In genomic region chr19:13794388-13794751, GRCh38 we compare ENCODE assay signal across 8 cellular contexts.
DNase-seq lines count a peak whose midpoint lies in the region; ATAC-seq and TF ChIP-seq lines count a peak whose summit lies in the region.

No MANE protein-coding gene starts in this region.

- H3K27ac ChIP-seq in VCaP (peak overlapping the region; percentile 83; the same call in 1 of the 2 replicates), parathyroid adenoma (peak overlapping the region; percentile 89)

- peak overlapping the region; percentile 93 for H3K4me3 Mint-ChIP-seq in stimulated activated naive CD8-positive, alpha-beta T cell treated with anti-CD3 and anti-CD28 coated beads, Interleukin-15, Interleukin-2, amounts not matched to agents 100 ng/mL and 50 ng/mL, for 24 hours

- H3K27me3 ChIP-seq in parathyroid adenoma (ENCODE audit: control insufficient read depth, insufficient read depth, low read length) = no peaks in the 10 kb centered on the region

- peak overlapping the region; percentile 98 for H3K4me2 ChIP-seq in parathyroid adenoma (ENCODE audit: low read length)

- no peaks in the 10 kb centered on the region for H3K27me3 Mint-ChIP-seq in stimulated activated naive CD8-positive, alpha-beta T cell treated with anti-CD3 and anti-CD28 coated beads, Interleukin-15, Interleukin-2, amounts not matched to agents 100 ng/mL and 50 ng/mL, for 24 hours

- peak overlapping the region; percentile 24 for H3K9ac ChIP-seq in parathyroid adenoma

- H3K36me3 Mint-ChIP-seq in stimulated activated naive CD8-positive, alpha-beta T cell treated with anti-CD3 and anti-CD28 coated beads, Interleukin-15, Interleukin-2, amounts not matched to agents 100 ng/mL and 50 ng/mL, for 24 hours (ENCODE audit: low read depth) = no peaks in the 10 kb centered on the region

- H3K9me3 ChIP-seq in parathyroid adenoma (ENCODE audit: control insufficient read depth, low read length) = no peaks in the 10 kb centered on the region

- peak overlapping the region; percentile 69 for H3K27ac Mint-ChIP-seq in stimulated activated naive CD8-positive, alpha-beta T cell treated with anti-CD3 and anti-CD28 coated beads, Interleukin-15, Interleukin-2, amounts not matched to agents 100 ng/mL and 50 ng/mL, for 24 hours

- H3K79me2 ChIP-seq in parathyroid adenoma = no peaks in the 10 kb centered on the region

- H3K4me3 ChIP-seq in parathyroid adenoma (ENCODE audit: low read depth, low read length) = peak overlapping the region; percentile 98

- no peaks in the 10 kb centered on the region for H3K36me3 ChIP-seq in parathyroid adenoma (ENCODE audit: control insufficient read depth, insufficient read depth, low read length)

- ATAC-seq in stimulated activated naive CD8-positive, alpha-beta T cell treated with anti-CD3 and anti-CD28 coated beads, Interleukin-15, Interleukin-2, amounts not matched to agents 100 U/mL and 50 U/mL, for 24 hours = no peak
- ATAC-seq in GM21381 (IDR thresholded peaks at IDR 0.05; ENCODE audit: unreplicated experiment) (no peak), HG03354 (IDR thresholded peaks at IDR 0.05; ENCODE audit: poor library complexity, severe bottlenecking, unreplicated experiment) (no peak)

- H3K9me3 Mint-ChIP-seq in stimulated activated naive CD8-positive, alpha-beta T cell treated with anti-CD3 and anti-CD28 coated beads, Interleukin-15, Interleukin-2, amounts not matched to agents 100 ng/mL and 50 ng/mL, for 24 hours = no peaks in the 10 kb centered on the region

- DNase-seq in stimulated activated naive CD8-positive, alpha-beta T cell treated with anti-CD3 and anti-CD28 coated beads, Interleukin-15, Interleukin-2, amounts not matched to agents 100 U/mL and 50 U/mL, for 24 hours = no peak
- DNase-seq in glomerular visceral epithelial cell (ENCODE audit: extremely low spot score) = peak; percentile 94
- DNase-seq in activated CD4-positive, alpha-beta T cell treated with anti-CD3 and anti-CD28 coated beads, Interleukin-2, amount 50 U/mL, for 48 hours = no peak

- H2AFZ ChIP-seq in parathyroid adenoma = no peak overlapping the region

- peaks cover 35% of the 10 kb centered on the region for H3K4me1 Mint-ChIP-seq in stimulated activated naive CD8-positive, alpha-beta T cell treated with anti-CD3 and anti-CD28 coated beads, Interleukin-15, Interleukin-2, amounts not matched to agents 100 ng/mL and 50 ng/mL, for 24 hours (ENCODE audit: low read depth)

- H3K4me1 ChIP-seq in parathyroid adenoma = peaks cover 8% of the 10 kb centered on the region

- no peak for TF ChIP-seq CTCF in VCaP (conservative IDR thresholded peaks at IDR 0.05)
- TF ChIP-seq CTCF in parathyroid adenoma (IDR thresholded peaks at IDR 0.05) = no peak
